In genomic region chr1:161081151-161081405, GRCh38 we compare ENCODE assay signal across 1 cellular context.
TF ChIP-seq lines count a peak whose summit lies in the region.

No MANE protein-coding gene starts in this region.

TF ChIP-seq in H1, 55 proteins besides CTCF, POLR2A, EP300 and RAD21:
- TF ChIP-seq YY1 (IDR thresholded peaks at IDR 0.05; ENCODE audit: low read depth, low read length): no peak
- TF ChIP-seq EZH2 (IDR thresholded peaks at IDR 0.05; ENCODE audit: low read depth, low read length, severe bottlenecking): no peak
- TF ChIP-seq CEBPB (IDR thresholded peaks at IDR 0.05; ENCODE audit: low read depth, low read length): no peak
- TF ChIP-seq SP2 (IDR thresholded peaks at IDR 0.05; ENCODE audit: low read length): no peak
- no peak for TF ChIP-seq EGR1 (IDR thresholded peaks at IDR 0.05; ENCODE audit: borderline replicate concordance, low read depth, low read length)
- TF ChIP-seq RBBP5 (IDR thresholded peaks at IDR 0.05; ENCODE audit: borderline replicate concordance, low read depth, low read length): no peak
- TF ChIP-seq TAF1 (IDR thresholded peaks at IDR 0.05; ENCODE audit: low read depth, low read length): no peak
- TF ChIP-seq GABPA (IDR thresholded peaks at IDR 0.05; ENCODE audit: borderline replicate concordance, insufficient read depth, low read length): no peak
- TF ChIP-seq SIX5 (IDR thresholded peaks at IDR 0.05; ENCODE audit: low read depth, low read length): no peak
